1 cellular context compared by ENCODE assay signal in genomic region chr1:234962340-234962989, GRCh38.
TF ChIP-seq lines count a peak whose summit lies in the region.

No MANE protein-coding gene starts in this region.

TF ChIP-seq in SK-N-SH treated with all-trans-retinoic acid at 6 μM for 48 hours, 23 proteins besides CTCF, POLR2A, EP300 and RAD21 (continued from another document):
- TF ChIP-seq PATZ1 (CRISPR knock-in tag; IDR thresholded peaks at IDR 0.05; ENCODE audit: borderline replicate concordance), result no peak
- no peak for TF ChIP-seq PPARA (CRISPR knock-in tag; IDR thresholded peaks at IDR 0.05; ENCODE audit: borderline replicate concordance)
- TF ChIP-seq CSRNP3 (CRISPR knock-in tag; IDR thresholded peaks at IDR 0.05), result no peak
